ENCODE assay signal across 13 cellular contexts in genomic region chr6:136738178-136739057, GRCh38. TPM values are rescaled to one million over a fixed set of nuclear protein-coding genes. Genes with fewer than 3 reads are reported as not detected.
DNase-seq lines count a peak whose midpoint lies in the region; ATAC-seq and TF ChIP-seq lines count a peak whose summit lies in the region.
"Had no signal": no experiment of that assay in that cellular context is flagged by ENCODE, and none has a peak within 500 bp of the region (broad histone marks: within the 10 kb centered on the region; RNA-seq: fewer than 3 reads in every experiment).

No MANE protein-coding gene starts in this region.

- H3K27me3 ChIP-seq in dorsolateral prefrontal cortex (no peaks in the 10 kb centered on the region), lung (ENCODE audit: control insufficient read depth, insufficient read depth) (no peaks in the 10 kb centered on the region), tibial artery (no peaks in the 10 kb centered on the region)

- TF ChIP-seq CTCF in dorsolateral prefrontal cortex (IDR thresholded peaks at IDR 0.05 in 54 of 56, conservative IDR thresholded peaks at IDR 0.05 in 2 of 56; ENCODE audit: low read depth in 1 of 56, partially characterized antibody in 56 of 56): no peak
- no peak for TF ChIP-seq CTCF in lung (IDR thresholded peaks at IDR 0.05; ENCODE audit: control extremely low read depth, extremely low read depth)
- TF ChIP-seq CTCF in tibial artery (IDR thresholded peaks at IDR 0.05): no peak

- H3K4me1 ChIP-seq in lung (ENCODE audit: control insufficient read depth in 2 of 2, insufficient read depth in 2 of 2, low read length in 2 of 2) (peaks cover 12 to 19% of the 10 kb centered on the region in 2 donors), tibial artery (peaks cover 0 to 75% (median 36%) of the 10 kb centered on the region in 4 donors)

- H3K27ac ChIP-seq in dorsolateral prefrontal cortex (peak overlapping the region in 51 of 59 donors; percentile 1 to 89 (median 71)), lung (ENCODE audit: low read depth in 1 of 2, low read length in 1 of 2) (peak overlapping the region; percentile 41 to 82), tibial artery (peak overlapping the region; percentile 55 to 75)
- H3K27ac ChIP-seq: A549, KMS-11 had no signal

- no peaks in the 10 kb centered on the region for H3K36me3 ChIP-seq in lung (ENCODE audit: control insufficient read depth in 2 of 2, insufficient read depth in 2 of 2, low read length in 2 of 2)
- H3K36me3 ChIP-seq in tibial artery: no peaks in the 10 kb centered on the region

- ATAC-seq in lung (ENCODE audit: insufficient read depth, low FRiP score) (no peak), GM21528 (IDR thresholded peaks at IDR 0.05; ENCODE audit: low FRiP score, unreplicated experiment) (no peak), GM21619 (IDR thresholded peaks at IDR 0.05; ENCODE audit: unreplicated experiment) (no peak)
- ATAC-seq: A549; activated CD8-positive, alpha-beta memory T cell treated with anti-CD3 and anti-CD28 coated beads, Interleukin-2, amount 10 ng/mL, durations not matched to agents 7 days and 5 days; GM23338 had no signal

- H3K9me3 ChIP-seq in lung (ENCODE audit: control insufficient read depth in 2 of 2, insufficient read depth in 1 of 2, low read length in 1 of 2) (no peaks in the 10 kb centered on the region), tibial artery (no peaks in the 10 kb centered on the region)
- H3K9me3 ChIP-seq: A549 had no signal

- H3K4me3 ChIP-seq in dorsolateral prefrontal cortex (peak overlapping the region in 6 of 59 donors; percentile 1 to 23 (median 10)), lung (no peak overlapping the region), tibial artery (peak overlapping the region; percentile 8 to 24)
- H3K4me3 ChIP-seq: A549, GM23338 had no signal

- intact Hi-C loops in dorsolateral prefrontal cortex (cut with DNase I): no loop called here
- intact Hi-C loops in tibial artery (cut with DNase I; ENCODE audit: low total_unique reads): no loop called here

- peak; percentile 1 to 4 for DNase-seq in NCI-H446 (lab: John Stamatoyannopoulos, UW)
- no peak for DNase-seq in NCI-H446 treated with DMSO at 0.1 percent for 48 hours (lab: John Stamatoyannopoulos, UW)
- peak in 1 of 10 donors; percentile 51 for DNase-seq in dorsolateral prefrontal cortex
- no peak for DNase-seq in lung (ENCODE audit: low spot score)
- DNase-seq in tibial artery: peak in 1 of 2 donors; percentile 41
- no peak for DNase-seq in NAMALWA (ENCODE audit: low spot score)
- DNase-seq: activated CD8-positive, alpha-beta memory T cell treated with anti-CD3 and anti-CD28 coated beads, Interleukin-2, amount 10 ng/mL, durations not matched to agents 7 days and 5 days; NCI-H524 had no signal

- 56 to 66% methylated on average over 13 of the region's 13 CpGs for WGBS in lung, 2 donors

RNA-seq across cellular contexts. Expression of gene MAP3K5, which starts 53.9 kb away (rescaled TPM):
- total RNA-seq in dorsolateral prefrontal cortex (10 to 100 TPM; 26.2 to 70.0 (median 45.3) TPM), lung (10 to 100 TPM; 25.5 to 28.3 TPM)
- polyA plus RNA-seq in lung: 10 to 100 TPM in 1 of 2 donors, 1 to 10 TPM in 1; 7.5 to 20.1 TPM

Comparison
In these comparisons a context has a peak if more than half of its experiments do, and no peak if none do; other contexts are left out.
1. DNase-seq: peak in NCI-H446 (2 of 2); none in NCI-H446 treated with DMSO at 0.1 percent for 48 hours (single experiment), lung (single experiment) and NAMALWA (single experiment).
2. Peak in every context shown above with its lines, with median percentiles within 50 percentile points of each other: H3K27ac ChIP-seq.